Comparison of ENCODE assay signal across 9 cellular contexts in genomic region chr18:74896390-74896991, GRCh38.
DNase-seq lines count a peak whose midpoint lies in the region; ATAC-seq lines count a peak whose summit lies in the region.
"Had no signal": no experiment of that assay in that cellular context is flagged by ENCODE, and none has a peak within 500 bp of the region (broad histone marks: within the 10 kb centered on the region; RNA-seq: fewer than 3 reads in every experiment).

No MANE protein-coding gene starts in this region.

- DNase-seq in Ammon's horn (ENCODE audit: low spot score) (peak; percentile 47), NCI-H69 (lab: John Stamatoyannopoulos, UW) (peak; percentile 93), iPS-NIHi11 (ENCODE audit: low spot score) (peak; percentile 61), ureter (ENCODE audit: low spot score) (no peak)
- peak; percentile 27 for DNase-seq in activated naive CD4-positive, alpha-beta T cell treated with Interleukin-2 at 50 U/mL for 16 hours
- DNase-seq in stimulated activated CD8-positive, alpha-beta memory T cell treated with anti-CD3 and anti-CD28 coated beads, Interleukin-15, amount 100 ng/mL, for 1 hour (ENCODE audit: low read depth), result peak; percentile 8
- DNase-seq: stimulated activated naive B cell treated with anti-CD40 and anti-IgM and Interleukin-4, amounts not matched to agents 10 μg/mL and 1 μg/mL and 100 μg/mL, for 72 hours had no signal

- peak; percentile 94 for ATAC-seq in GM18868 (IDR thresholded peaks at IDR 0.05; ENCODE audit: unreplicated experiment)
- peak; percentile 82 for ATAC-seq in HG03159 (IDR thresholded peaks at IDR 0.05; ENCODE audit: unreplicated experiment)
